In the genomic region with DNA sequence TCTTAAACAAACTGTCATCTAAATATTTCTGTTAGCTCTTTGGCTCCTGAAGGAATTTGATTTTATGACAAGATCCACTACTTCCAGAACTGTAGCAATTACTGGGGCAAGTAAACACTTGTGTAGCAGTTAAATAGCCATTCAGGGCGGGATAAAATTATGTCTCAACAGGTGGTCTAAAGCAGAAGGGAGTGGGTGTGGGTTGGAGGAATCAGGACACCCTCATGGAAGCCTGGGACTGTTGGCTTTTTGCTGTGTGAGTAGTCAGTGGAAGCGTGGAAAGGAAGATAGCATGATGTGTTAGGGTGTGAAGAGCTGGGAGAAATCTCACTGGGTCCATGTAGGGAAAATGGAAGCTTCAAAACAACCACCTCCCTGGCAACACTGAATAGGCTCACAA, we compare ENCODE assay signal across 25 cellular contexts.
"Had no signal": no experiment of that assay in that cellular context is flagged by ENCODE, and none has a peak within 500 bp of the region (broad histone marks: within the 10 kb centered on the region; RNA-seq: fewer than 3 reads in every experiment).

No MANE protein-coding gene starts in this region.

- H3K4me2 ChIP-seq: hepatocyte, neural progenitor cell had no signal

- H3K36me3 ChIP-seq: esophagus muscularis mucosa, gastroesophageal sphincter, heart left ventricle, neural progenitor cell, spleen, thoracic aorta, tibial nerve, upper lobe of left lung had no signal

- H3K27me3 Mint-ChIP-seq: progenitor cell of endocrine pancreas; stimulated activated memory B cell treated with anti-CD40 and anti-IgM and Interleukin-4, amounts not matched to agents 10 μg/mL and 1 μg/mL and 100 μg/mL, for 72 hours had no signal

- H3K27ac Mint-ChIP-seq: endodermal cell; natural killer cell; neural progenitor cell; progenitor cell of endocrine pancreas; stimulated activated memory B cell treated with anti-CD40 and anti-IgM and Interleukin-4, amounts not matched to agents 10 μg/mL and 1 μg/mL and 100 μg/mL, for 72 hours had no signal

- H3K27me3 ChIP-seq: dorsolateral prefrontal cortex, esophagus muscularis mucosa, foreskin keratinocyte, gastroesophageal sphincter, heart left ventricle, hepatocyte, neural progenitor cell, spleen, tibial nerve, upper lobe of left lung had no signal

- ATAC-seq: foreskin keratinocyte; gastroesophageal sphincter; heart left ventricle; left lobe of liver; natural killer cell; sciatic nerve; stimulated activated memory B cell treated with anti-CD40 and anti-IgM and Interleukin-4, amounts not matched to agents 10 μg/mL and 1 μg/mL and 100 μg/mL, for 72 hours; stimulated activated naive CD8-positive, alpha-beta T cell treated with anti-CD3 and anti-CD28 coated beads, Interleukin-15, Interleukin-2, amounts not matched to agents 100 U/mL and 50 U/mL, for 24 hours had no signal

- H3K27ac ChIP-seq: dorsolateral prefrontal cortex, esophagus muscularis mucosa, foreskin keratinocyte, gastroesophageal sphincter, hepatocyte, neural progenitor cell, parathyroid adenoma, thoracic aorta, tibial nerve, upper lobe of left lung had no signal

- H3K4me3 ChIP-seq: dorsolateral prefrontal cortex, esophagus muscularis mucosa, gastroesophageal sphincter, heart left ventricle, hepatocyte, neural progenitor cell, spleen, thoracic aorta, tibial nerve, upper lobe of left lung had no signal

- H3K4me3 Mint-ChIP-seq: endodermal cell; natural killer cell; neural progenitor cell; stimulated activated memory B cell treated with anti-CD40 and anti-IgM and Interleukin-4, amounts not matched to agents 10 μg/mL and 1 μg/mL and 100 μg/mL, for 72 hours had no signal

- H3K9me3 Mint-ChIP-seq: endodermal cell; neural progenitor cell; stimulated activated memory B cell treated with anti-CD40 and anti-IgM and Interleukin-4, amounts not matched to agents 10 μg/mL and 1 μg/mL and 100 μg/mL, for 72 hours had no signal

- H3K36me3 Mint-ChIP-seq: natural killer cell; stimulated activated memory B cell treated with anti-CD40 and anti-IgM and Interleukin-4, amounts not matched to agents 10 μg/mL and 1 μg/mL and 100 μg/mL, for 72 hours had no signal

- H3K79me2 ChIP-seq: parathyroid adenoma had no signal

- H3K4me1 Mint-ChIP-seq: natural killer cell; neural progenitor cell; stimulated activated memory B cell treated with anti-CD40 and anti-IgM and Interleukin-4, amounts not matched to agents 10 μg/mL and 1 μg/mL and 100 μg/mL, for 72 hours had no signal

- DNase-seq: dorsolateral prefrontal cortex; effector CD8-positive, alpha-beta T cell; endodermal cell; foreskin keratinocyte; heart left ventricle; kidney; mammary epithelial cell; mesendoderm; midbrain; natural killer cell; spleen; stimulated activated CD4-positive, alpha-beta T cell treated with anti-CD3 and anti-CD28 coated beads, Interleukin-4, amount 100 ng/mL, for 4 hours; stimulated activated naive CD8-positive, alpha-beta T cell treated with anti-CD3 and anti-CD28 coated beads, Interleukin-15, Interleukin-2, amounts not matched to agents 100 U/mL and 50 U/mL, for 24 hours; upper lobe of left lung had no signal

- H2AFZ ChIP-seq: hepatocyte, neural progenitor cell, parathyroid adenoma had no signal

- H3K4me1 ChIP-seq: foreskin keratinocyte, parathyroid adenoma, upper lobe of left lung had no signal
